ENCODE assay signal across 2 cellular contexts in genomic region chr5:90410178-90410762, GRCh38.
TF ChIP-seq lines count a peak whose summit lies in the region.

No MANE protein-coding gene starts in this region.

TF ChIP-seq in HEK293, 187 proteins besides CTCF, POLR2A, EP300 and RAD21 (continued from another document and continues in another):
- TF ChIP-seq, protein P1, sequence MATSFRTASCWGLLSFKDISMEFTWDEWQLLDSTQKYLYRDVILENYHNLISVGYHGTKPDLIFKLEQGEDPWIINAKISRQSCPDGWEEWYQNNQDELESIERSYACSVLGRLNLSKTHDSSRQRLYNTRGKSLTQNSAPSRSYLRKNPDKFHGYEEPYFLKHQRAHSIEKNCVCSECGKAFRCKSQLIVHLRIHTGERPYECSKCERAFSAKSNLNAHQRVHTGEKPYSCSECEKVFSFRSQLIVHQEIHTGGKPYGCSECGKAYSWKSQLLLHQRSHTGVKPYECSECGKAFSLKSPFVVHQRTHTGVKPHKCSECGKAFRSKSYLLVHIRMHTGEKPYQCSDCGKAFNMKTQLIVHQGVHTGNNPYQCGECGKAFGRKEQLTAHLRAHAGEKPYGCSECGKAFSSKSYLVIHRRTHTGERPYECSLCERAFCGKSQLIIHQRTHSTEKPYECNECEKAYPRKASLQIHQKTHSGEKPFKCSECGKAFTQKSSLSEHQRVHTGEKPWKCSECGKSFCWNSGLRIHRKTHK (tag by site-specific recombination; IDR thresholded peaks at IDR 0.05), result no peak
- TF ChIP-seq, protein P2, sequence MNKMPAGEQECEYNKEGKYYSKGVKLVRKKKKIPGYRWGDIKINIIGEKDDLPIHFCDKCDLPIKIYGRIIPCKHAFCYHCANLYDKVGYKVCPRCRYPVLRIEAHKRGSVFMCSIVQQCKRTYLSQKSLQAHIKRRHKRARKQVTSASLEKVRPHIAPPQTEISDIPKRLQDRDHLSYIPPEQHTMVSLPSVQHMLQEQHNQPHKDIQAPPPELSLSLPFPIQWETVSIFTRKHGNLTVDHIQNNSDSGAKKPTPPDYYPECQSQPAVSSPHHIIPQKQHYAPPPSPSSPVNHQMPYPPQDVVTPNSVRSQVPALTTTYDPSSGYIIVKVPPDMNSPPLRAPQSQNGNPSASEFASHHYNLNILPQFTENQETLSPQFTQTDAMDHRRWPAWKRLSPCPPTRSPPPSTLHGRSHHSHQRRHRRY (tag by site-specific recombination; IDR thresholded peaks at IDR 0.05), result no peak
- TF ChIP-seq ZBTB7A (tag by site-specific recombination; IDR thresholded peaks at IDR 0.05; ENCODE audit: low read depth) (no peak), ZXDB (tag by site-specific recombination; IDR thresholded peaks at IDR 0.05) (peak; percentile 15), ZNF121 (tag by site-specific recombination; IDR thresholded peaks at IDR 0.05) (no peak), ZNF768 (tag by site-specific recombination; IDR thresholded peaks at IDR 0.05) (no peak), ZNF416 (tag by site-specific recombination; IDR thresholded peaks at IDR 0.05) (no peak), ZBTB11 (tag by site-specific recombination; conservative IDR thresholded peaks at IDR 0.05; ENCODE audit: low read depth) (no peak), ZNF354C (tag by site-specific recombination; IDR thresholded peaks at IDR 0.05; ENCODE audit: borderline replicate concordance, low read depth) (no peak), ZNF2 (tag by site-specific recombination; IDR thresholded peaks at IDR 0.05) (peak; percentile 77), SP7 (tag by site-specific recombination; IDR thresholded peaks at IDR 0.05) (peak; percentile 17; the same call in 1 of the 2 replicates), ZNF23 (tag by site-specific recombination; IDR thresholded peaks at IDR 0.05; ENCODE audit: borderline replicate concordance) (no peak), ZNF548 (tag by site-specific recombination; IDR thresholded peaks at IDR 0.05) (no peak), INSM2 (tag by site-specific recombination; IDR thresholded peaks at IDR 0.05) (0 out of 2 replicates have a peak, but pooled peaks have one; percentile 18), ZNF510 (tag by site-specific recombination; IDR thresholded peaks at IDR 0.05; ENCODE audit: insufficient replicate concordance) (no peak), ZNF692 (tag by site-specific recombination; IDR thresholded peaks at IDR 0.05) (peak; percentile 23), ZSCAN23 (tag by site-specific recombination; IDR thresholded peaks at IDR 0.05) (no peak), ZNF561 (tag by site-specific recombination; IDR thresholded peaks at IDR 0.05; ENCODE audit: borderline replicate concordance) (0 out of 2 replicates have a peak, but pooled peaks have one; percentile 75), ZFP3 (tag by site-specific recombination; IDR thresholded peaks at IDR 0.05; ENCODE audit: low read depth) (no peak), ZNF394 (tag by site-specific recombination; IDR thresholded peaks at IDR 0.05; ENCODE audit: borderline replicate concordance) (0 out of 2 replicates have a peak, but pooled peaks have one; percentile 14), ZNF350 (tag by site-specific recombination; IDR thresholded peaks at IDR 0.05) (no peak), IKZF3 (tag by site-specific recombination; IDR thresholded peaks at IDR 0.05) (no peak)

TF ChIP-seq in K562, 482 proteins besides CTCF, POLR2A, EP300 and RAD21 (continued from another document and continues in another):
- TF ChIP-seq, protein P3, sequence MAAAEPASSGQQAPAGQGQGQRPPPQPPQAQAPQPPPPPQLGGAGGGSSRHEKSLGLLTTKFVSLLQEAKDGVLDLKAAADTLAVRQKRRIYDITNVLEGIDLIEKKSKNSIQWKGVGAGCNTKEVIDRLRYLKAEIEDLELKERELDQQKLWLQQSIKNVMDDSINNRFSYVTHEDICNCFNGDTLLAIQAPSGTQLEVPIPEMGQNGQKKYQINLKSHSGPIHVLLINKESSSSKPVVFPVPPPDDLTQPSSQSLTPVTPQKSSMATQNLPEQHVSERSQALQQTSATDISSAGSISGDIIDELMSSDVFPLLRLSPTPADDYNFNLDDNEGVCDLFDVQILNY (CRISPR knock-in tag; IDR thresholded peaks at IDR 0.05), result 0 out of 2 replicates have a peak, but pooled peaks have one; percentile 23
- TF ChIP-seq CHCHD3 (CRISPR knock-in tag; IDR thresholded peaks at IDR 0.05) (no peak), ZBED1 (IDR thresholded peaks at IDR 0.05) (no peak), DIDO1 (tag; IDR thresholded peaks at IDR 0.05; ENCODE audit: low read depth) (peak; percentile 51; the same call in 1 of the 2 replicates), CHD4 (IDR thresholded peaks at IDR 0.05; ENCODE audit: insufficient read depth, insufficient replicate concordance, low read depth, low read length, poor library complexity, severe bottlenecking) (no peak), CBFA2T3 (IDR thresholded peaks at IDR 0.05) (no peak), ZNF23 (CRISPR knock-in tag; IDR thresholded peaks at IDR 0.05) (no peak), ZNF79 (CRISPR knock-in tag; IDR thresholded peaks at IDR 0.05; ENCODE audit: low read depth) (no peak), SIN3A (IDR thresholded peaks at IDR 0.05; ENCODE audit: borderline replicate concordance in 2 of 2, control insufficient read depth in 1 of 2, low read depth in 2 of 2, low read length in 2 of 2) (0 out of 4 replicates have a peak, but pooled peaks of 1 of the 2 experiments have one; percentile 3), ZBTB17 (CRISPR knock-in tag; IDR thresholded peaks at IDR 0.05) (no peak), RBBP5 (IDR thresholded peaks at IDR 0.05; ENCODE audit: borderline replicate concordance, insufficient read depth, low read length, poor library complexity, severe bottlenecking) (no peak), SIN3B (IDR thresholded peaks at IDR 0.05; ENCODE audit: low read depth) (peak; percentile 38; the same call in 1 of the 2 replicates), POLR3A (IDR thresholded peaks at IDR 0.05; ENCODE audit: borderline replicate concordance, extremely low read depth, insufficient read depth, insufficient read length) (no peak), BACH1 (tag; IDR thresholded peaks at IDR 0.05) (peak; percentile 57; the same call in 1 of the 2 replicates), SRF (CRISPR knock-in tag; IDR thresholded peaks at IDR 0.05) (no peak), GTF2E2 (tag; IDR thresholded peaks at IDR 0.05) (peak; percentile 83), SMAD4 (CRISPR knock-in tag; conservative IDR thresholded peaks at IDR 0.05) (0 out of 2 replicates have a peak, but pooled peaks have one; percentile 20), HDAC1 (IDR thresholded peaks at IDR 0.05) (peak in 1 of 2 experiments; percentile 69; a peak in 2 of 4 replicates), PREB (CRISPR knock-in tag; IDR thresholded peaks at IDR 0.05) (no peak), MEF2D (tag; conservative IDR thresholded peaks at IDR 0.05; ENCODE audit: low read depth) (0 out of 2 replicates have a peak, but pooled peaks have one; percentile 43), ZEB2 (IDR thresholded peaks at IDR 0.05) (0 out of 2 replicates have a peak, but pooled peaks have one; percentile 32)
- TF ChIP-seq, protein P4, sequence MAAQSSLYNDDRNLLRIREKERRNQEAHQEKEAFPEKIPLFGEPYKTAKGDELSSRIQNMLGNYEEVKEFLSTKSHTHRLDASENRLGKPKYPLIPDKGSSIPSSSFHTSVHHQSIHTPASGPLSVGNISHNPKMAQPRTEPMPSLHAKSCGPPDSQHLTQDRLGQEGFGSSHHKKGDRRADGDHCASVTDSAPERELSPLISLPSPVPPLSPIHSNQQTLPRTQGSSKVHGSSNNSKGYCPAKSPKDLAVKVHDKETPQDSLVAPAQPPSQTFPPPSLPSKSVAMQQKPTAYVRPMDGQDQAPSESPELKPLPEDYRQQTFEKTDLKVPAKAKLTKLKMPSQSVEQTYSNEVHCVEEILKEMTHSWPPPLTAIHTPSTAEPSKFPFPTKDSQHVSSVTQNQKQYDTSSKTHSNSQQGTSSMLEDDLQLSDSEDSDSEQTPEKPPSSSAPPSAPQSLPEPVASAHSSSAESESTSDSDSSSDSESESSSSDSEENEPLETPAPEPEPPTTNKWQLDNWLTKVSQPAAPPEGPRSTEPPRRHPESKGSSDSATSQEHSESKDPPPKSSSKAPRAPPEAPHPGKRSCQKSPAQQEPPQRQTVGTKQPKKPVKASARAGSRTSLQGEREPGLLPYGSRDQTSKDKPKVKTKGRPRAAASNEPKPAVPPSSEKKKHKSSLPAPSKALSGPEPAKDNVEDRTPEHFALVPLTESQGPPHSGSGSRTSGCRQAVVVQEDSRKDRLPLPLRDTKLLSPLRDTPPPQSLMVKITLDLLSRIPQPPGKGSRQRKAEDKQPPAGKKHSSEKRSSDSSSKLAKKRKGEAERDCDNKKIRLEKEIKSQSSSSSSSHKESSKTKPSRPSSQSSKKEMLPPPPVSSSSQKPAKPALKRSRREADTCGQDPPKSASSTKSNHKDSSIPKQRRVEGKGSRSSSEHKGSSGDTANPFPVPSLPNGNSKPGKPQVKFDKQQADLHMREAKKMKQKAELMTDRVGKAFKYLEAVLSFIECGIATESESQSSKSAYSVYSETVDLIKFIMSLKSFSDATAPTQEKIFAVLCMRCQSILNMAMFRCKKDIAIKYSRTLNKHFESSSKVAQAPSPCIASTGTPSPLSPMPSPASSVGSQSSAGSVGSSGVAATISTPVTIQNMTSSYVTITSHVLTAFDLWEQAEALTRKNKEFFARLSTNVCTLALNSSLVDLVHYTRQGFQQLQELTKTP (IDR thresholded peaks at IDR 0.05; ENCODE audit: low read depth in 1 of 2, partially characterized antibody in 2 of 2), result peak; percentile 42 to 73
- TF ChIP-seq, protein P5, sequence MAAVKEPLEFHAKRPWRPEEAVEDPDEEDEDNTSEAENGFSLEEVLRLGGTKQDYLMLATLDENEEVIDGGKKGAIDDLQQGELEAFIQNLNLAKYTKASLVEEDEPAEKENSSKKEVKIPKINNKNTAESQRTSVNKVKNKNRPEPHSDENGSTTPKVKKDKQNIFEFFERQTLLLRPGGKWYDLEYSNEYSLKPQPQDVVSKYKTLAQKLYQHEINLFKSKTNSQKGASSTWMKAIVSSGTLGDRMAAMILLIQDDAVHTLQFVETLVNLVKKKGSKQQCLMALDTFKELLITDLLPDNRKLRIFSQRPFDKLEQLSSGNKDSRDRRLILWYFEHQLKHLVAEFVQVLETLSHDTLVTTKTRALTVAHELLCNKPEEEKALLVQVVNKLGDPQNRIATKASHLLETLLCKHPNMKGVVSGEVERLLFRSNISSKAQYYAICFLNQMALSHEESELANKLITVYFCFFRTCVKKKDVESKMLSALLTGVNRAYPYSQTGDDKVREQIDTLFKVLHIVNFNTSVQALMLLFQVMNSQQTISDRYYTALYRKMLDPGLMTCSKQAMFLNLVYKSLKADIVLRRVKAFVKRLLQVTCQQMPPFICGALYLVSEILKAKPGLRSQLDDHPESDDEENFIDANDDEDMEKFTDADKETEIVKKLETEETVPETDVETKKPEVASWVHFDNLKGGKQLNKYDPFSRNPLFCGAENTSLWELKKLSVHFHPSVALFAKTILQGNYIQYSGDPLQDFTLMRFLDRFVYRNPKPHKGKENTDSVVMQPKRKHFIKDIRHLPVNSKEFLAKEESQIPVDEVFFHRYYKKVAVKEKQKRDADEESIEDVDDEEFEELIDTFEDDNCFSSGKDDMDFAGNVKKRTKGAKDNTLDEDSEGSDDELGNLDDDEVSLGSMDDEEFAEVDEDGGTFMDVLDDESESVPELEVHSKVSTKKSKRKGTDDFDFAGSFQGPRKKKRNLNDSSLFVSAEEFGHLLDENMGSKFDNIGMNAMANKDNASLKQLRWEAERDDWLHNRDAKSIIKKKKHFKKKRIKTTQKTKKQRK (IDR thresholded peaks at IDR 0.05; ENCODE audit: borderline replicate concordance, low read depth, low read length), result 0 out of 2 replicates have a peak, but pooled peaks have one; percentile 9
- TF ChIP-seq, protein P6, sequence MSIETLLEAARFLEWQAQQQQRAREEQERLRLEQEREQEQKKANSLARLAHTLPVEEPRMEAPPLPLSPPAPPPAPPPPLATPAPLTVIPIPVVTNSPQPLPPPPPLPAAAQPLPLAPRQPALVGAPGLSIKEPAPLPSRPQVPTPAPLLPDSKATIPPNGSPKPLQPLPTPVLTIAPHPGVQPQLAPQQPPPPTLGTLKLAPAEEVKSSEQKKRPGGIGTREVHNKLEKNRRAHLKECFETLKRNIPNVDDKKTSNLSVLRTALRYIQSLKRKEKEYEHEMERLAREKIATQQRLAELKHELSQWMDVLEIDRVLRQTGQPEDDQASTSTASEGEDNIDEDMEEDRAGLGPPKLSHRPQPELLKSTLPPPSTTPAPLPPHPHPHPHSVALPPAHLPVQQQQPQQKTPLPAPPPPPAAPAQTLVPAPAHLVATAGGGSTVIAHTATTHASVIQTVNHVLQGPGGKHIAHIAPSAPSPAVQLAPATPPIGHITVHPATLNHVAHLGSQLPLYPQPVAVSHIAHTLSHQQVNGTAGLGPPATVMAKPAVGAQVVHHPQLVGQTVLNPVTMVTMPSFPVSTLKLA (conservative IDR thresholded peaks at IDR 0.05), result peak; percentile 11; a peak in 3 of 4 replicates
- TF ChIP-seq, protein P7, sequence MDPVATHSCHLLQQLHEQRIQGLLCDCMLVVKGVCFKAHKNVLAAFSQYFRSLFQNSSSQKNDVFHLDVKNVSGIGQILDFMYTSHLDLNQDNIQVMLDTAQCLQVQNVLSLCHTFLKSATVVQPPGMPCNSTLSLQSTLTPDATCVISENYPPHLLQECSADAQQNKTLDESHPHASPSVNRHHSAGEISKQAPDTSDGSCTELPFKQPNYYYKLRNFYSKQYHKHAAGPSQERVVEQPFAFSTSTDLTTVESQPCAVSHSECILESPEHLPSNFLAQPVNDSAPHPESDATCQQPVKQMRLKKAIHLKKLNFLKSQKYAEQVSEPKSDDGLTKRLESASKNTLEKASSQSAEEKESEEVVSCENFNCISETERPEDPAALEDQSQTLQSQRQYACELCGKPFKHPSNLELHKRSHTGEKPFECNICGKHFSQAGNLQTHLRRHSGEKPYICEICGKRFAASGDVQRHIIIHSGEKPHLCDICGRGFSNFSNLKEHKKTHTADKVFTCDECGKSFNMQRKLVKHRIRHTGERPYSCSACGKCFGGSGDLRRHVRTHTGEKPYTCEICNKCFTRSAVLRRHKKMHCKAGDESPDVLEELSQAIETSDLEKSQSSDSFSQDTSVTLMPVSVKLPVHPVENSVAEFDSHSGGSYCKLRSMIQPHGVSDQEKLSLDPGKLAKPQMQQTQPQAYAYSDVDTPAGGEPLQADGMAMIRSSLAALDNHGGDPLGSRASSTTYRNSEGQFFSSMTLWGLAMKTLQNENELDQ (CRISPR knock-in tag; IDR thresholded peaks at IDR 0.05; ENCODE audit: borderline replicate concordance), result no peak
- TF ChIP-seq, protein P8, sequence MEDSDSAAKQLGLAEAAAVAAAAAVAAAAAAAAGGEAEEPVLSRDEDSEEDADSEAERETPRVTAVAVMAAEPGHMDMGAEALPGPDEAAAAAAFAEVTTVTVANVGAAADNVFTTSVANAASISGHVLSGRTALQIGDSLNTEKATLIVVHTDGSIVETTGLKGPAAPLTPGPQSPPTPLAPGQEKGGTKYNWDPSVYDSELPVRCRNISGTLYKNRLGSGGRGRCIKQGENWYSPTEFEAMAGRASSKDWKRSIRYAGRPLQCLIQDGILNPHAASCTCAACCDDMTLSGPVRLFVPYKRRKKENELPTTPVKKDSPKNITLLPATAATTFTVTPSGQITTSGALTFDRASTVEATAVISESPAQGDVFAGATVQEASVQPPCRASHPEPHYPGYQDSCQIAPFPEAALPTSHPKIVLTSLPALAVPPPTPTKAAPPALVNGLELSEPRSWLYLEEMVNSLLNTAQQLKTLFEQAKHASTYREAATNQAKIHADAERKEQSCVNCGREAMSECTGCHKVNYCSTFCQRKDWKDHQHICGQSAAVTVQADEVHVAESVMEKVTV (CRISPR knock-in tag; IDR thresholded peaks at IDR 0.05), result no peak
